ENCODE assay signal across 8 cellular contexts in genomic region chr9:38160613-38161215, GRCh38.
DNase-seq lines count a peak whose midpoint lies in the region; ATAC-seq and TF ChIP-seq lines count a peak whose summit lies in the region.

No MANE protein-coding gene starts in this region.

- no peaks in the 10 kb centered on the region for H3K36me3 Mint-ChIP-seq in HFFc6 (ENCODE audit: low read depth)

- no peaks in the 10 kb centered on the region for H3K4me1 Mint-ChIP-seq in HFFc6 (ENCODE audit: low read depth)

- H3K9me3 Mint-ChIP-seq in HFFc6, result no peaks in the 10 kb centered on the region

- DNase-seq in CMK (ENCODE audit: low read depth), result peak; percentile 48
- DNase-seq in HFFc6, result peak; percentile 25
- peak; percentile 71 for DNase-seq in RPMI8226
- peak; percentile 7 for DNase-seq in activated effector memory CD4-positive, alpha-beta T cell treated with Interleukin-2 at 50 U/mL for 16 hours
- DNase-seq in glomerular visceral epithelial cell (ENCODE audit: extremely low spot score), result peak; percentile 44
- peak; percentile 15 for DNase-seq in putamen (ENCODE audit: low spot score)
- no peak for DNase-seq in HPDE6-E6E7 (ENCODE audit: extremely low spot score)

- peak; percentile 95 for TF ChIP-seq CTCF in HFFc6 (IDR thresholded peaks at IDR 0.05)

- no peak overlapping the region for H3K4me3 Mint-ChIP-seq in HFFc6

- no peak for ATAC-seq in GM21529 (IDR thresholded peaks at IDR 0.05; ENCODE audit: unreplicated experiment)

- H3K27ac Mint-ChIP-seq in HFFc6, result no peak overlapping the region

- H3K27me3 Mint-ChIP-seq in HFFc6 (ENCODE audit: insufficient read depth), result peaks cover 24% of the 10 kb centered on the region
